9 cellular contexts compared by ENCODE assay signal in the genomic region with DNA sequence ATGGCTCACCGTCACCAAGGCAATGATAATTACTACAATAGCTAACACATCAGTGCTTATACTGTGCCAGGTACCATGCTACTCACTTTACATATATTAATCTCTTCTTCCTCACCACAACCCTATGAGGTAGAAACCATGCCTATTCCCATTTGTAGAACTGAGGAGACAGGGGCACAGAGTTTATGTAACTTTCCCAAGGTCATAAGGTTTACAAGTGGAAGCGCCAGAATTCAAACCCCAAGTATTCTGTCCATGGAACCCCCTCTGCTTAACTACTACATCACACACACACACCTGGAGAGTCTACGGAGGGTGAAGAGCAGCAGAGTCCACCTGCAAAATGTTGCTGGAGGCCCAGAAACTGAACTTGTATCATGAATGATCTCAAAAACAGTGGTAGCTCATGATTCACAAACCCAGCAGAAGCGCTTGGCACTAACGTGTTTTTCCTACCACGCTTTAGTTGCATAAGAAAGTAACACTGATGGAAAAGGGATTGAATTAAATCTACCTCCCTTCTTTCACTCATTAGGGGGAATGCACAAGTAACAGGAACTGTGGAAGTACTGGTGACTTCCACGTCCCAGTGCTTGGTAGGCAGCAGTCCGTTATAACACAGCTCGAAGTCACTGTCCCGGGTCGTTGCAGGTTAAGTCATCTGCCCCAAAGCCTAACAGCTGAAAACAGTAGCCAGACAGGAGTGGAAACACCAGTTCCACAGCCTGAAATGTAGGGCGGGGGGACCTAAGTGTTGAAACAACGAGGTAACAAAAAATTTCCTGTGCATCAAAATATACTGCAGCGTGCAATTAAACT. TPM values are rescaled to one million over a fixed set of nuclear protein-coding genes. Genes with fewer than 3 reads are reported as not detected.
A peak's percentile ranks its signal among the peaks of the same experiment; 100 is the strongest.
DNase-seq lines count a peak whose midpoint lies in the region; ATAC-seq, FAIRE-seq and TF ChIP-seq lines count a peak whose summit lies in the region.
"Had no signal": no experiment of that assay in that cellular context is flagged by ENCODE, and none has a peak within 500 bp of the region (broad histone marks: within the 10 kb centered on the region; RNA-seq: fewer than 3 reads in every experiment).

No MANE protein-coding gene starts in this region.

- ATAC-seq in GM21526 (IDR thresholded peaks at IDR 0.05; ENCODE audit: low FRiP score, unreplicated experiment) (no peak), HG02870 (IDR thresholded peaks at IDR 0.05; ENCODE audit: unreplicated experiment) (no peak), HG02610 (IDR thresholded peaks at IDR 0.05; ENCODE audit: unreplicated experiment) (no peak), GM18867 (IDR thresholded peaks at IDR 0.05; ENCODE audit: unreplicated experiment) (no peak)

- H3K36me3 ChIP-seq in endodermal cell (ENCODE audit: control insufficient read depth, insufficient read depth, low read length) (no peaks in the 10 kb centered on the region), parathyroid adenoma (ENCODE audit: control insufficient read depth, insufficient read depth, low read length) (no peaks in the 10 kb centered on the region)

- H3K27ac Mint-ChIP-seq in endodermal cell: no peak overlapping the region

- peaks cover 5% of the 10 kb centered on the region for H3K79me2 ChIP-seq in parathyroid adenoma

- H3K4me1 ChIP-seq in endodermal cell (ENCODE audit: control insufficient read depth, insufficient read depth, low read length) (peaks cover 4% of the 10 kb centered on the region), parathyroid adenoma (peaks cover 15% of the 10 kb centered on the region)

- peaks cover 4% of the 10 kb centered on the region for H3K27me3 Mint-ChIP-seq in endodermal cell (ENCODE audit: insufficient read depth)

- H3K4me3 ChIP-seq in endodermal cell (ENCODE audit: low read length): no peak overlapping the region
- peak overlapping the region; percentile 8 for H3K4me3 ChIP-seq in parathyroid adenoma (ENCODE audit: low read depth, low read length)

- peak overlapping the region; percentile 70 for H3K4me2 ChIP-seq in parathyroid adenoma (ENCODE audit: low read length)

- H3K36me3 Mint-ChIP-seq in endodermal cell (ENCODE audit: low read depth): no peaks in the 10 kb centered on the region

- H3K27me3 ChIP-seq in endodermal cell (ENCODE audit: control insufficient read depth, insufficient read depth, low read length, poor library complexity, severe bottlenecking) (no peaks in the 10 kb centered on the region), parathyroid adenoma (ENCODE audit: control insufficient read depth, insufficient read depth, low read length) (no peaks in the 10 kb centered on the region)

- H3K9ac ChIP-seq in endodermal cell (ENCODE audit: extremely low read depth, low read length, poor library complexity, severe bottlenecking): no peak overlapping the region
- no peak overlapping the region for H3K9ac ChIP-seq in parathyroid adenoma

- 90 to 91% methylated on average over 8 to 14 of the region's 14 CpGs for WGBS in endodermal cell (ENCODE audit: insufficient coverage in 1 of 2, insufficient read length in 1 of 2), 2 experiments

- H3K9me3 Mint-ChIP-seq in endodermal cell: no peaks in the 10 kb centered on the region

- peak overlapping the region; percentile 90 for H3K4me3 Mint-ChIP-seq in endodermal cell

- peaks cover 16% of the 10 kb centered on the region for H3K4me1 Mint-ChIP-seq in endodermal cell

- FAIRE-seq in GM18507 (lab: Jason Lieb, UNC): peak; percentile 18

- no peaks in the 10 kb centered on the region for H3K9me3 ChIP-seq in endodermal cell (ENCODE audit: control insufficient read depth, low read length)
- H3K9me3 ChIP-seq in parathyroid adenoma (ENCODE audit: control insufficient read depth, low read length): no peaks in the 10 kb centered on the region

- no peak for DNase-seq in GM18507 (ENCODE audit: extremely low spot score, insufficient read length, low read depth)
- peak; percentile 61 for DNase-seq in OCI-M1 (lab: John Stamatoyannopoulos, UW)
- DNase-seq in endodermal cell: peak; percentile 61
- DNase-seq: NCI-H1436 had no signal

- TF ChIP-seq CTCF in endodermal cell (conservative IDR thresholded peaks at IDR 0.05): no peak
- TF ChIP-seq CTCF in parathyroid adenoma (IDR thresholded peaks at IDR 0.05): no peak

- H2AFZ ChIP-seq in parathyroid adenoma: peak overlapping the region; percentile 13

- H3K27ac ChIP-seq in endodermal cell (ENCODE audit: low read depth, low read length): no peak overlapping the region
- H3K27ac ChIP-seq in parathyroid adenoma: no peak overlapping the region

RNA-seq across cellular contexts. Expression of gene ITPR2, which starts 2.0 kb away (rescaled TPM):
- total RNA-seq in endodermal cell: 10 to 100 TPM; 14.8 to 74.4 TPM
- polyA plus RNA-seq in endodermal cell (2013, experiment 1 of 2): 1.6 TPM
- polyA plus RNA-seq in endodermal cell (2013, experiment 2 of 2): 1.5 TPM
